In the genomic region with DNA sequence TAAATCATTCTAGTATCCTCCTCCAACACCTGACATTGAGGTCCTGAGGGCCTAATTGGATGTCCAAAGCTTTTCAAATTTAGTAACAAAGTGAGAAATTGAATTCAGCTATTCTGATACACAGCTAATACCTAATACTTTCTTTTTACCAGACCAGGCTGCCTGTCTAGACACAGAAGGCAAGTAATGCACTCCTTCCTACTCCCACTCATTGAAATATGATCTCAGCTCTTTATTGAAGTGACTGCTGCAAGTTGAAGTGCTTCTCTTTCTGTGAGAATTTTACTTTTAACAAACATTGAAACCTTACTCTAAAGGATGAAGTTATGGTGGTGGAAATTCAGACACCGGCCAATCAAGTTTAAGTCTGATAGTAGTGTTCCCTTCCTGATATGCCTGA, we compare ENCODE assay signal across 1 cellular context.
TF ChIP-seq lines count a peak whose summit lies in the region.

No MANE protein-coding gene starts in this region.

TF ChIP-seq in SK-N-SH, 30 proteins besides CTCF, POLR2A, EP300 and RAD21 (continued from another document):
- TF ChIP-seq ZBTB33 (IDR thresholded peaks at IDR 0.05; ENCODE audit: borderline replicate concordance, low read depth) (no peak), MEF2A (IDR thresholded peaks at IDR 0.05; ENCODE audit: borderline replicate concordance, low read depth) (no peak), FOSL2 (IDR thresholded peaks at IDR 0.05; ENCODE audit: borderline replicate concordance, low read depth) (no peak), PBX3 (IDR thresholded peaks at IDR 0.05) (no peak), RCOR1 (IDR thresholded peaks at IDR 0.05; ENCODE audit: low read length) (no peak), YY1 (IDR thresholded peaks at IDR 0.05; ENCODE audit: low read depth) (no peak), TEAD4 (IDR thresholded peaks at IDR 0.05; ENCODE audit: borderline replicate concordance, insufficient read depth) (no peak)
- TF ChIP-seq, protein P1, sequence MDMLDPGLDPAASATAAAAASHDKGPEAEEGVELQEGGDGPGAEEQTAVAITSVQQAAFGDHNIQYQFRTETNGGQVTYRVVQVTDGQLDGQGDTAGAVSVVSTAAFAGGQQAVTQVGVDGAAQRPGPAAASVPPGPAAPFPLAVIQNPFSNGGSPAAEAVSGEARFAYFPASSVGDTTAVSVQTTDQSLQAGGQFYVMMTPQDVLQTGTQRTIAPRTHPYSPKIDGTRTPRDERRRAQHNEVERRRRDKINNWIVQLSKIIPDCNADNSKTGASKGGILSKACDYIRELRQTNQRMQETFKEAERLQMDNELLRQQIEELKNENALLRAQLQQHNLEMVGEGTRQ (IDR thresholded peaks at IDR 0.05; ENCODE audit: borderline replicate concordance, low read depth, low read length): no peak
